ENCODE assay signal across 1 cellular context in genomic region chr5:143550985-143551630, GRCh38.
TF ChIP-seq lines count a peak whose summit lies in the region.

No MANE protein-coding gene starts in this region.

TF ChIP-seq in SK-N-SH treated with all-trans-retinoic acid at 6 μM for 48 hours, 23 proteins besides CTCF, POLR2A, EP300 and RAD21 (continued from another document):
- no peak for TF ChIP-seq TSHZ2 (CRISPR knock-in tag; IDR thresholded peaks at IDR 0.05)
- no peak for TF ChIP-seq ZNF565 (CRISPR knock-in tag; conservative IDR thresholded peaks at IDR 0.05; ENCODE audit: low read depth)
- no peak for TF ChIP-seq ZNF70 (CRISPR knock-in tag; IDR thresholded peaks at IDR 0.05)
- no peak for TF ChIP-seq SNAI2 (CRISPR knock-in tag; IDR thresholded peaks at IDR 0.05)
- TF ChIP-seq ESRRG (CRISPR knock-in tag; IDR thresholded peaks at IDR 0.05) = no peak
- no peak for TF ChIP-seq ZFP3 (CRISPR knock-in tag; IDR thresholded peaks at IDR 0.05)
- TF ChIP-seq POU6F1 (CRISPR knock-in tag; IDR thresholded peaks at IDR 0.05; ENCODE audit: borderline replicate concordance, low read depth) = no peak
- no peak for TF ChIP-seq CREB5 (CRISPR knock-in tag; IDR thresholded peaks at IDR 0.05; ENCODE audit: low read depth)
- no peak for TF ChIP-seq RARB (CRISPR knock-in tag; IDR thresholded peaks at IDR 0.05)
- TF ChIP-seq ZC3H10 (CRISPR knock-in tag; IDR thresholded peaks at IDR 0.05) = no peak
TF ChIP-seq in SK-N-SH treated with all-trans-retinoic acid at 6 μM for 48 hours: peak in this region for 0.
